1 cellular context compared by ENCODE assay signal in the genomic region with DNA sequence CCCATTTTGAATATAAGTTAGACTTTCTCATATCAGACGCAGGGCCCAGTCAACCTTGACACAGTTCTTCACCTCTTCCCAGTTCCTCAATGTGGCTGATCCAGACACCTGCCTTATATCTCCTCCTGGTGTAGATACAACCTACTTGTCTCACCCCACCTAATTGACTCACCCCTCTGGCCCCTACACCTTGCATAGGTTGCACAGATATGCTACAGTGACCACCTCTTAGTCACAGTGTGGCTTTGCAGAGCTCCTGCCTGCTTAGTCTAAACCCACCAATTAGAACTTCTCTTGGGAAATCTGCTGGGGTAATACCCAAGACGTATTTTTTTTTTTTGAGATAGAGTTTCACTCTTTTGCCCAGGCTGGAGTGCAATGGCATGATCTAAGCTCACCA.
TF ChIP-seq lines count a peak whose summit lies in the region.

No MANE protein-coding gene starts in this region.

TF ChIP-seq in K562, 482 proteins besides CTCF, POLR2A, EP300 and RAD21:
- TF ChIP-seq DDX20 (tag; IDR thresholded peaks at IDR 0.05; ENCODE audit: low read depth) (no peak), MEF2D (tag; conservative IDR thresholded peaks at IDR 0.05; ENCODE audit: low read depth) (no peak), HCFC1 (IDR thresholded peaks at IDR 0.05; ENCODE audit: low read depth, low read length) (no peak), TEAD2 (tag; IDR thresholded peaks at IDR 0.05) (no peak), TCF3 (CRISPR knock-in tag; IDR thresholded peaks at IDR 0.05) (0 out of 2 replicates have a peak, but pooled peaks have one; percentile 5), ZNF165 (CRISPR knock-in tag; IDR thresholded peaks at IDR 0.05; ENCODE audit: borderline replicate concordance) (no peak), ZNF561 (CRISPR knock-in tag; conservative IDR thresholded peaks at IDR 0.05) (no peak), KDM2B (CRISPR knock-in tag; IDR thresholded peaks at IDR 0.05) (no peak), CBFA2T3 (IDR thresholded peaks at IDR 0.05) (peak; percentile 35; the same call in 1 of the 2 replicates), ZNF717 (CRISPR knock-in tag; IDR thresholded peaks at IDR 0.05) (no peak)
